ENCODE assay signal across 15 cellular contexts in genomic region chr1:200290010-200290685, GRCh38.
DNase-seq lines count a peak whose midpoint lies in the region; ATAC-seq, FAIRE-seq and TF ChIP-seq lines count a peak whose summit lies in the region.
"Had no signal": no experiment of that assay in that cellular context is flagged by ENCODE, and none has a peak within 500 bp of the region (broad histone marks: within the 10 kb centered on the region; RNA-seq: fewer than 3 reads in every experiment).

No MANE protein-coding gene starts in this region.

- DNase-seq in Calu3 (peak; percentile 14), SW480 (ENCODE audit: low spot score) (peak; percentile 8), HepG2 (ENCODE audit: low spot score) (peak; percentile 69), mesenteric fat pad (ENCODE audit: low spot score) (no peak), GDM1 (lab: John Stamatoyannopoulos, UW) (no peak)
- DNase-seq in NK-92 treated with Interleukin-12 subunit alpha and Interleukin-12 subunit beta, amount 100 ng/mL, for 24 hours (lab: John Stamatoyannopoulos, UW), result no peak
- no peak for DNase-seq in activated naive CD4-positive, alpha-beta T cell treated with anti-CD3 and anti-CD28 coated beads for 36 hours
- DNase-seq: activated CD8-positive, alpha-beta memory T cell treated with anti-CD3 and anti-CD28 coated beads, Interleukin-2, amount 50 U/mL, for 48 hours; CD8-positive, alpha-beta T cell; NCI-H2171 treated with DMSO at 0.1 percent for 48 hours; stomach; T-cell had no signal

- peak; percentile 66 for FAIRE-seq in HepG2 (lab: Jason Lieb, UNC)
- FAIRE-seq: endometrium had no signal

- H3K4me3 Mint-ChIP-seq in Calu3 (ENCODE audit: low read depth, unreplicated experiment), result no peak overlapping the region
- H3K4me3 Mint-ChIP-seq in activated naive CD4-positive, alpha-beta T cell treated with anti-CD3 and anti-CD28 coated beads for 36 hours, result no peak overlapping the region
- H3K4me3 Mint-ChIP-seq: CD8-positive, alpha-beta T cell; T-cell had no signal

- H3K27ac ChIP-seq in HepG2 (ENCODE audit: extremely low read length, insufficient read depth, low read length), result no peak overlapping the region
- H3K27ac ChIP-seq: neutrophil, stomach had no signal

- H3K36me3 ChIP-seq in HepG2 (replicated peaks in 1 of 2; ENCODE audit: control insufficient read depth in 1 of 2, insufficient read depth in 2 of 2, low read length in 2 of 2), result no peaks in the 10 kb centered on the region
- H3K36me3 ChIP-seq: neutrophil, stomach had no signal

- no peaks in the 10 kb centered on the region for H3K27me3 Mint-ChIP-seq in Calu3 (ENCODE audit: unreplicated experiment)
- no peaks in the 10 kb centered on the region for H3K27me3 Mint-ChIP-seq in activated naive CD4-positive, alpha-beta T cell treated with anti-CD3 and anti-CD28 coated beads for 36 hours (ENCODE audit: low read depth)
- H3K27me3 Mint-ChIP-seq: T-cell had no signal

- H3K4me2 ChIP-seq in HepG2 (ENCODE audit: low read depth, low read length), result peak overlapping the region; percentile 21; the same call in 1 of the 2 replicates

- H3K4me1 Mint-ChIP-seq in Calu3 (ENCODE audit: low read depth, unreplicated experiment), result no peaks in the 10 kb centered on the region
- H3K4me1 Mint-ChIP-seq in activated naive CD4-positive, alpha-beta T cell treated with anti-CD3 and anti-CD28 coated beads for 36 hours (ENCODE audit: low read depth), result no peaks in the 10 kb centered on the region
- H3K4me1 Mint-ChIP-seq: T-cell had no signal

- H3K9me3 Mint-ChIP-seq in Calu3 (ENCODE audit: low read depth, unreplicated experiment), result no peaks in the 10 kb centered on the region
- H3K9me3 Mint-ChIP-seq in activated naive CD4-positive, alpha-beta T cell treated with anti-CD3 and anti-CD28 coated beads for 36 hours, result no peaks in the 10 kb centered on the region
- H3K9me3 Mint-ChIP-seq: CD8-positive, alpha-beta T cell; T-cell had no signal

- no peak overlapping the region; a peak in 1 of 6 replicates for H3K4me3 ChIP-seq in HepG2 (replicated peaks in 1 of 3; ENCODE audit: insufficient read depth in 1 of 3, low read depth in 2 of 3, low read length in 3 of 3)
- H3K4me3 ChIP-seq: stomach had no signal

- H3K36me3 Mint-ChIP-seq in Calu3 (ENCODE audit: insufficient read depth, unreplicated experiment), result no peaks in the 10 kb centered on the region
- H3K36me3 Mint-ChIP-seq in activated naive CD4-positive, alpha-beta T cell treated with anti-CD3 and anti-CD28 coated beads for 36 hours (ENCODE audit: low read depth), result no peaks in the 10 kb centered on the region
- H3K36me3 Mint-ChIP-seq: CD8-positive, alpha-beta T cell; T-cell had no signal

- POLR2A ChIA-PET in HepG2 (lab: Yijun Ruan, JAX), result no interaction called here

- WGBS in HepG2 (ENCODE audit: low lambda C conversion rate), result 0% methylated on average over 5 of the region's 5 CpGs

- H2AFZ ChIP-seq in HepG2 (ENCODE audit: low read length), result no peak overlapping the region

- H3K27ac Mint-ChIP-seq in Calu3 (ENCODE audit: unreplicated experiment), result no peak overlapping the region
- no peak overlapping the region for H3K27ac Mint-ChIP-seq in activated naive CD4-positive, alpha-beta T cell treated with anti-CD3 and anti-CD28 coated beads for 36 hours
- H3K27ac Mint-ChIP-seq: CD8-positive, alpha-beta T cell; T-cell had no signal

- in situ Hi-C loops in HepG2 (cut with HindIII; ENCODE audit: extremely low pct_ligation_motif_present, low pct_unique_long_range_greater_than_20kb), result no loop called here

- H3K9me3 ChIP-seq in HepG2 (ENCODE audit: low read length), result no peaks in the 10 kb centered on the region
- H3K9me3 ChIP-seq: neutrophil, stomach had no signal

- ATAC-seq in HG03175 (IDR thresholded peaks at IDR 0.05; ENCODE audit: unreplicated experiment) (peak; percentile 43), HepG2 (peak; percentile 97)
- ATAC-seq: CD8-positive, alpha-beta T cell; T-cell had no signal

- TF ChIP-seq CTCF in Calu3 (IDR thresholded peaks at IDR 0.05; ENCODE audit: unreplicated experiment) (peak; percentile 19), HepG2 (CRISPR knock-in tag; IDR thresholded peaks at IDR 0.05) (peak; percentile 24; the same call in 1 of the 2 replicates)

- H3K9ac ChIP-seq in HepG2 (ENCODE audit: insufficient read depth, low read depth, low read length), result no peak overlapping the region

- H3K4me1 ChIP-seq in HepG2 (ENCODE audit: insufficient read depth, low read length), result peaks cover 34% of the 10 kb centered on the region
- H3K4me1 ChIP-seq: stomach had no signal

- CTCF ChIA-PET in Calu3 (lab: Charles Lee), result interaction anchor here (1.0 to 1.1 kb wide), 2 partner anchors 193 to 202 kb away, joined by 3 read pairs; no protein-coding TSS in a partner anchor
- CTCF ChIA-PET in HepG2 (lab: Yijun Ruan, JAX; ENCODE audit: low intra/inter-chr PET ratio, low total read pairs), result no interaction called here
- CTCF ChIA-PET in activated naive CD4-positive, alpha-beta T cell treated with anti-CD3 and anti-CD28 coated beads for 36 hours (lab: Charles Lee), result interaction anchor here (1.8 kb wide), 1 partner anchor 220 kb away, joined by 8 read pairs; no protein-coding TSS in a partner anchor

- no peaks in the 10 kb centered on the region; a peak in 1 of 5 replicates for H3K27me3 ChIP-seq in HepG2 (ENCODE audit: control insufficient read depth in 1 of 2, insufficient read depth in 2 of 2, low read length in 2 of 2)
- H3K27me3 ChIP-seq: neutrophil, stomach had no signal

- TF ChIP-seq RAD21 in HepG2 (CRISPR knock-in tag; IDR thresholded peaks at IDR 0.05), result no peak; the same call in 1 of the 2 replicates

- intact Hi-C loops in Calu3 (cut with micrococcal nuclease; ENCODE audit: unreplicated experiment) (loop anchor here (5.0 kb wide), 1 partner anchor 192 kb away; no protein-coding TSS in a partner anchor), HepG2 (cut with micrococcal nuclease; ENCODE audit: unreplicated experiment) (no loop called here)
- intact Hi-C loops in activated naive CD4-positive, alpha-beta T cell treated with anti-CD3 and anti-CD28 coated beads for 36 hours (cut with micrococcal nuclease), result loop anchor here (2.0 kb wide), 1 partner anchor 17 kb away; no protein-coding TSS in a partner anchor

- BruUV-seq in Calu3 (replicated peaks; lab: Mats Ljungman, UMichigan) (no TSS peak), HepG2 (replicated peaks; lab: Mats Ljungman, UMichigan) (no TSS peak)

- TF ChIP-seq EP300 in HepG2 (IDR thresholded peaks at IDR 0.05; ENCODE audit: low read depth in 2 of 2, low read length in 2 of 2), result no peak
- no peak for TF ChIP-seq EP300 in HepG2 (CRISPR knock-in tag; IDR thresholded peaks at IDR 0.05; ENCODE audit: borderline replicate concordance)

- H4K20me1 ChIP-seq in HepG2 (ENCODE audit: insufficient read depth, low read length), result no peaks in the 10 kb centered on the region

- H3K79me2 ChIP-seq in HepG2 (ENCODE audit: insufficient read depth, low read length), result no peaks in the 10 kb centered on the region

- no peak for TF ChIP-seq POLR2A in HepG2 (IDR thresholded peaks at IDR 0.05; ENCODE audit: insufficient read depth in 1 of 2, low read depth in 2 of 2, low read length in 2 of 2)

TF ChIP-seq in HepG2, 621 proteins besides CTCF, POLR2A, EP300 and RAD21 (continues in another document):
- no peak for TF ChIP-seq TRIM22 (IDR thresholded peaks at IDR 0.05)
- 0 out of 2 replicates have a peak, but pooled peaks have one; percentile 26 for TF ChIP-seq ZMYM4 (CRISPR knock-in tag; IDR thresholded peaks at IDR 0.05)
- no peak for TF ChIP-seq CBX5 (CRISPR knock-in tag; IDR thresholded peaks at IDR 0.05; ENCODE audit: borderline replicate concordance)
- no peak for TF ChIP-seq ZSCAN29 (CRISPR knock-in tag; conservative IDR thresholded peaks at IDR 0.05)
- peak; percentile 41; the same call in 1 of the 2 replicates for TF ChIP-seq ZNF331 (CRISPR knock-in tag; IDR thresholded peaks at IDR 0.05)
- TF ChIP-seq TBX2 (CRISPR knock-in tag; IDR thresholded peaks at IDR 0.05; ENCODE audit: borderline replicate concordance), result no peak
- no peak for TF ChIP-seq SIN3B (IDR thresholded peaks at IDR 0.05; ENCODE audit: low read length)
- 0 out of 2 replicates have a peak, but pooled peaks have one; percentile 29 for TF ChIP-seq KDM4B (CRISPR knock-in tag; IDR thresholded peaks at IDR 0.05)
- TF ChIP-seq RXRB (CRISPR knock-in tag; IDR thresholded peaks at IDR 0.05; ENCODE audit: borderline replicate concordance), result no peak
- no peak for TF ChIP-seq ZFY (CRISPR knock-in tag; IDR thresholded peaks at IDR 0.05)
- TF ChIP-seq KDM6A (CRISPR knock-in tag; IDR thresholded peaks at IDR 0.05; ENCODE audit: low read depth), result no peak
- no peak for TF ChIP-seq TOE1 (CRISPR knock-in tag; IDR thresholded peaks at IDR 0.05)
- TF ChIP-seq ZNF567 (CRISPR knock-in tag; IDR thresholded peaks at IDR 0.05; ENCODE audit: borderline replicate concordance), result no peak
- TF ChIP-seq PITX1 (CRISPR knock-in tag; IDR thresholded peaks at IDR 0.05), result no peak
- no peak for TF ChIP-seq ZNF557 (CRISPR knock-in tag; IDR thresholded peaks at IDR 0.05)
- 0 out of 4 replicates have a peak, but pooled peaks of 1 of the 2 experiments have one; percentile 18 for TF ChIP-seq NR2F1 (CRISPR knock-in tag; IDR thresholded peaks at IDR 0.05)
- no peak for TF ChIP-seq ARNT (IDR thresholded peaks at IDR 0.05)
- peak; percentile 54; the same call in 1 of the 2 replicates for TF ChIP-seq ZNF644 (CRISPR knock-in tag; IDR thresholded peaks at IDR 0.05; ENCODE audit: low read depth)
- TF ChIP-seq SMC3 (IDR thresholded peaks at IDR 0.05; ENCODE audit: low read length), result peak; percentile 44; the same call in 1 of the 2 replicates
- no peak for TF ChIP-seq ZSCAN12 (CRISPR knock-in tag; IDR thresholded peaks at IDR 0.05)
- no peak for TF ChIP-seq MED13 (CRISPR knock-in tag; IDR thresholded peaks at IDR 0.05)
- no peak for TF ChIP-seq RORA (CRISPR knock-in tag; IDR thresholded peaks at IDR 0.05)
- no peak for TF ChIP-seq RARG (CRISPR knock-in tag; IDR thresholded peaks at IDR 0.05; ENCODE audit: low read depth)
- TF ChIP-seq ZNF788 (CRISPR knock-in tag; IDR thresholded peaks at IDR 0.05; ENCODE audit: borderline replicate concordance), result no peak

Comparison
In these comparisons a context has a peak if more than half of its experiments do, and no peak if none do; other contexts are left out.
1. DNase-seq: peak in Calu3 (single experiment), SW480 (single experiment) and HepG2 (single experiment); none in NK-92 treated with Interleukin-12 subunit alpha and Interleukin-12 subunit beta, amount 100 ng/mL, for 24 hours (single experiment), mesenteric fat pad (single experiment), GDM1 (single experiment) and activated naive CD4-positive, alpha-beta T cell treated with anti-CD3 and anti-CD28 coated beads for 36 hours (single experiment).